9 cellular contexts compared by ENCODE assay signal in genomic region chr2:11754705-11755026, GRCh38. TPM values are rescaled to one million over a fixed set of nuclear protein-coding genes. Genes with fewer than 3 reads are reported as not detected.
DNase-seq lines count a peak whose midpoint lies in the region; ATAC-seq and TF ChIP-seq lines count a peak whose summit lies in the region.
"Had no signal": no experiment of that assay in that cellular context is flagged by ENCODE, and none has a peak within 500 bp of the region (broad histone marks: within the 10 kb centered on the region; RNA-seq: fewer than 3 reads in every experiment).

No MANE protein-coding gene starts in this region.

- CTCF ChIA-PET in PC-9 (lab: Charles Lee): interaction anchor here (0.7 to 2.0 kb wide), 3 partner anchors 10 to 48 kb away, joined by 3 to 10 read pairs (median 3); no protein-coding TSS in a partner anchor

- POLR2A ChIA-PET in PC-9 (lab: Charles Lee; ENCODE audit: unreplicated experiment): interaction anchor here (0.5 to 1.2 kb wide), 2 partner anchors 11 to 58 kb away, joined by 3 to 7 read pairs; no protein-coding TSS in a partner anchor

- H3F3A ChIP-seq in PC-9 (ENCODE audit: insufficient read depth, low read depth): peaks cover 49% of the 10 kb centered on the region

- ATAC-seq in activated T-cell treated with anti-CD3 and anti-CD28 coated beads, Interleukin-2, amount 50 U/mL, for 4 hours: no peak
- ATAC-seq in stimulated activated naive CD8-positive, alpha-beta T cell treated with anti-CD3 and anti-CD28 coated beads, Interleukin-15, amount 100 ng/mL, for 72 hours: no peak
- no peak for ATAC-seq in GM18858 (IDR thresholded peaks at IDR 0.05; ENCODE audit: unreplicated experiment)

- intact Hi-C loops in PC-9 (cut with micrococcal nuclease; ENCODE audit: unreplicated experiment): no loop called here
- intact Hi-C loops in thyroid gland (cut with DNase I): no loop called here

- H3K27ac ChIP-seq in PC-9: peak overlapping the region; percentile 91
- H3K27ac ChIP-seq in epithelial cell of prostate: peak overlapping the region; percentile 64
- no peak overlapping the region for H3K27ac ChIP-seq in thyroid gland
- no peak overlapping the region for H3K27ac ChIP-seq in substantia nigra (ENCODE audit: low read depth, low read length, poor library complexity, severe bottlenecking)

- no peaks in the 10 kb centered on the region for H3K27me3 ChIP-seq in PC-9 (ENCODE audit: insufficient read depth, low read depth)
- no peaks in the 10 kb centered on the region for H3K27me3 ChIP-seq in thyroid gland
- H3K27me3 ChIP-seq: right atrium auricular region had no signal

- no peaks in the 10 kb centered on the region for H3K27me3 Mint-ChIP-seq in activated T-cell treated with anti-CD3 and anti-CD28 coated beads, Interleukin-2, amount 50 U/mL, for 4 hours (ENCODE audit: low read depth)
- no peaks in the 10 kb centered on the region for H3K27me3 Mint-ChIP-seq in stimulated activated naive CD8-positive, alpha-beta T cell treated with anti-CD3 and anti-CD28 coated beads, Interleukin-15, amount 100 ng/mL, for 72 hours

- H4K20me1 ChIP-seq in PC-9 (ENCODE audit: insufficient read depth): peaks cover 21% of the 10 kb centered on the region

- DNase-seq in activated T-cell treated with anti-CD3 and anti-CD28 coated beads, Interleukin-2, amount 50 U/mL, for 4 hours: no peak
- DNase-seq in activated T-cell treated with anti-CD3 and anti-CD28 coated beads, Interleukin-2, amount 50 U/mL, for 1 hour: no peak
- no peak for DNase-seq in PC-9
- no peak for DNase-seq in epithelial cell of prostate (ENCODE audit: low read depth, low spot score)
- DNase-seq in stimulated activated naive CD8-positive, alpha-beta T cell treated with anti-CD3 and anti-CD28 coated beads, Interleukin-15, amount 100 ng/mL, for 72 hours: no peak
- DNase-seq in thyroid gland: no peak
- no peak for DNase-seq in substantia nigra (lab: John Stamatoyannopoulos, UW)

- H3K4me3 Mint-ChIP-seq in activated T-cell treated with anti-CD3 and anti-CD28 coated beads, Interleukin-2, amount 50 U/mL, for 4 hours: peak overlapping the region; percentile 75
- peak overlapping the region; percentile 73 to 83 for H3K4me3 Mint-ChIP-seq in stimulated activated naive CD8-positive, alpha-beta T cell treated with anti-CD3 and anti-CD28 coated beads, Interleukin-15, amount 100 ng/mL, for 72 hours

- H3K4me1 Mint-ChIP-seq in activated T-cell treated with anti-CD3 and anti-CD28 coated beads, Interleukin-2, amount 50 U/mL, for 4 hours (ENCODE audit: low read depth): peaks cover 90% of the 10 kb centered on the region
- peaks cover 91% of the 10 kb centered on the region for H3K4me1 Mint-ChIP-seq in stimulated activated naive CD8-positive, alpha-beta T cell treated with anti-CD3 and anti-CD28 coated beads, Interleukin-15, amount 100 ng/mL, for 72 hours

- no TSS peak for BruUV-seq in PC-9 (replicated peaks; lab: Mats Ljungman, UMichigan)

- H3K4me1 ChIP-seq in PC-9 (replicated peaks; ENCODE audit: insufficient read depth) (peaks cover 55% of the 10 kb centered on the region), thyroid gland (peaks cover 9 to 44% of the 10 kb centered on the region in 2 donors)

- TF ChIP-seq CTCF in PC-9 (conservative IDR thresholded peaks at IDR 0.05): no peak
- TF ChIP-seq CTCF in thyroid gland (IDR thresholded peaks at IDR 0.05): no peak

- no peaks in the 10 kb centered on the region for H3K9me2 ChIP-seq in PC-9 (ENCODE audit: insufficient read depth)

- no peak overlapping the region for H2AFZ ChIP-seq in PC-9

- peaks cover 83% of the 10 kb centered on the region for H3K79me2 ChIP-seq in PC-9 (ENCODE audit: low read depth)

- peak overlapping the region; percentile 75 for H3K4me2 ChIP-seq in PC-9

- H3K27ac Mint-ChIP-seq in stimulated activated naive CD8-positive, alpha-beta T cell treated with anti-CD3 and anti-CD28 coated beads, Interleukin-15, amount 100 ng/mL, for 72 hours: peak overlapping the region; percentile 59 to 90

- 91 to 98% methylated on average over 2 of the region's 2 CpGs for WGBS in thyroid gland, 2 donors

- peaks cover 2% of the 10 kb centered on the region for H3K36me3 Mint-ChIP-seq in activated T-cell treated with anti-CD3 and anti-CD28 coated beads, Interleukin-2, amount 50 U/mL, for 4 hours (ENCODE audit: insufficient read depth)

- H3K9me3 Mint-ChIP-seq in activated T-cell treated with anti-CD3 and anti-CD28 coated beads, Interleukin-2, amount 50 U/mL, for 4 hours: no peaks in the 10 kb centered on the region
- H3K9me3 Mint-ChIP-seq in stimulated activated naive CD8-positive, alpha-beta T cell treated with anti-CD3 and anti-CD28 coated beads, Interleukin-15, amount 100 ng/mL, for 72 hours: no peaks in the 10 kb centered on the region

- H3K36me3 ChIP-seq in PC-9 (ENCODE audit: low read depth): peaks cover 21% of the 10 kb centered on the region; the same call in 1 of the 2 replicates
- H3K36me3 ChIP-seq in thyroid gland: no peaks in the 10 kb centered on the region
- H3K36me3 ChIP-seq: right atrium auricular region had no signal

- H3K4me3 ChIP-seq in PC-9 (no peak overlapping the region), thyroid gland (replicated peaks in 1 of 3) (no peak overlapping the region)
- H3K4me3 ChIP-seq: right atrium auricular region had no signal

- H3K9me3 ChIP-seq in PC-9 (ENCODE audit: insufficient read depth, low read depth) (no peaks in the 10 kb centered on the region), thyroid gland (no peaks in the 10 kb centered on the region)
- H3K9me3 ChIP-seq: right atrium auricular region had no signal

- no peak for TF ChIP-seq POLR2A in thyroid gland (IDR thresholded peaks at IDR 0.05)

RNA-seq across cellular contexts. Expression of gene LPIN1, which starts 8.2 kb away (rescaled TPM):
- 10 to 100 TPM; 30.3 to 40.0 (median 34.1) TPM for total RNA-seq in activated T-cell treated with anti-CD3 and anti-CD28 coated beads, Interleukin-2, amount 50 U/mL, for 4 hours
- total RNA-seq in PC-9 (2021) (24.1 and 43.1 TPM in 2 replicates), thyroid gland (10 to 100 TPM; 28.7 to 47.0 (median 39.6) TPM)

Comparison
In these comparisons a context has a peak if more than half of its experiments do, and no peak if none do; other contexts are left out.
1. H3K27ac ChIP-seq: peak in PC-9 (single experiment) and epithelial cell of prostate (single experiment); none in thyroid gland (0 of 3) and substantia nigra (single experiment).